1 cellular context compared by ENCODE assay signal in the genomic region with DNA sequence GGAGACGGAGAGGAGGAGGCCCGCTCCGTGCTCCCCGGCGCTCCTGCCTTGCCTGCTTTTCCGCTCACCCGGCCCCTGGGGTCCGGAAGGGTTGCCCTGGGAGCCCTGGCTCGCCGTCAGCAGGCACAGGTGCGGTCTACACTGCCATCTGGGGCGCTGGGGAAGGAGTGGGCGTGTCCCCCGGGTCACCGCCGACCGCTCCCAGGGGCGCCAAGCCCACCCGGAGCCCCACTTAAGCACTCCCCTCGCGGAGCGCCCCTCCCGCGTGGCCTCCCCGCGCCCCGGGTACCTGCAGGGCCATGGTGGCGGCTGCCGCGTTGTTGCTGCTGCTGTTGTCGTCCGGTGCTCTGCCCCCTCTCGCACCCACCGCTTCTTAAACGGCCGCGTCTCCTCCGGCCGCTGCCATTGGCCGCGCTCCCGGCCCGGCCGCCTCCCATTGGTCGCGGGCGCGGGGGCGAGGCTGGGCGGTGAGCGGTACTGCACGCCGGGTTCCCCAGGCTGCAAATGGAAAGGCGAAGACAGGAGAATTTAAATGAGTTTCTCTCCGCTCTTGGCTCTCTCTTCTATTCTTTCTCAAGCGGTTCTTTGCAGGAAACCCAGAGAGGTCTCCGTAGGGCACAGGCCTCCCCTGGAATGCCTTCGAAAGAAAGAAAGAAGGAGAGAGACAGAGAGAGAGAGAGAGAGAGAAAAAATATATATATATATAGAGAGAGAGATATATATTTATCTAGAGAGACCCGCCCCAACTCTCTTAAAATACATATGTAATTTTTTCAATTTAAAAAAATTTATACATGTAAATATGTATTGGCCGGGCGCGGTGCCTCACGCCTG.
TF ChIP-seq lines count a peak whose summit lies in the region.

A gene (minus strand): TSS at position 349 of the 834 bp plus-strand sequence. CDS start 48 bp downstream, at position 301.

TF ChIP-seq in HepG2, 621 proteins besides CTCF, POLR2A, EP300 and RAD21 (continued from another document and continues in another):
- TF ChIP-seq, protein P1, sequence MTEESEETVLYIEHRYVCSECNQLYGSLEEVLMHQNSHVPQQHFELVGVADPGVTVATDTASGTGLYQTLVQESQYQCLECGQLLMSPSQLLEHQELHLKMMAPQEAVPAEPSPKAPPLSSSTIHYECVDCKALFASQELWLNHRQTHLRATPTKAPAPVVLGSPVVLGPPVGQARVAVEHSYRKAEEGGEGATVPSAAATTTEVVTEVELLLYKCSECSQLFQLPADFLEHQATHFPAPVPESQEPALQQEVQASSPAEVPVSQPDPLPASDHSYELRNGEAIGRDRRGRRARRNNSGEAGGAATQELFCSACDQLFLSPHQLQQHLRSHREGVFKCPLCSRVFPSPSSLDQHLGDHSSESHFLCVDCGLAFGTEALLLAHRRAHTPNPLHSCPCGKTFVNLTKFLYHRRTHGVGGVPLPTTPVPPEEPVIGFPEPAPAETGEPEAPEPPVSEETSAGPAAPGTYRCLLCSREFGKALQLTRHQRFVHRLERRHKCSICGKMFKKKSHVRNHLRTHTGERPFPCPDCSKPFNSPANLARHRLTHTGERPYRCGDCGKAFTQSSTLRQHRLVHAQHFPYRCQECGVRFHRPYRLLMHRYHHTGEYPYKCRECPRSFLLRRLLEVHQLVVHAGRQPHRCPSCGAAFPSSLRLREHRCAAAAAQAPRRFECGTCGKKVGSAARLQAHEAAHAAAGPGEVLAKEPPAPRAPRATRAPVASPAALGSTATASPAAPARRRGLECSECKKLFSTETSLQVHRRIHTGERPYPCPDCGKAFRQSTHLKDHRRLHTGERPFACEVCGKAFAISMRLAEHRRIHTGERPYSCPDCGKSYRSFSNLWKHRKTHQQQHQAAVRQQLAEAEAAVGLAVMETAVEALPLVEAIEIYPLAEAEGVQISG (CRISPR knock-in tag; IDR thresholded peaks at IDR 0.05), result 0 out of 2 replicates have a peak, but pooled peaks have one; percentile 19
- TF ChIP-seq FOXJ3 (CRISPR knock-in tag; IDR thresholded peaks at IDR 0.05; ENCODE audit: borderline replicate concordance), result no peak
- TF ChIP-seq PITX1 (CRISPR knock-in tag; IDR thresholded peaks at IDR 0.05), result no peak
- 0 out of 2 replicates have a peak, but pooled peaks have one; percentile 53 for TF ChIP-seq PAX8 (CRISPR knock-in tag; IDR thresholded peaks at IDR 0.05; ENCODE audit: borderline replicate concordance)
- TF ChIP-seq BORCS8-MEF2B (CRISPR knock-in tag; IDR thresholded peaks at IDR 0.05), result peak; percentile 62; the same call in 1 of the 2 replicates
- no peak for TF ChIP-seq SUZ12 (IDR thresholded peaks at IDR 0.05; ENCODE audit: low read depth, low read length)
- no peak for TF ChIP-seq ZNF720 (CRISPR knock-in tag; IDR thresholded peaks at IDR 0.05)
- no peak for TF ChIP-seq ZFP36L1 (CRISPR knock-in tag; IDR thresholded peaks at IDR 0.05)
- TF ChIP-seq, protein P2, sequence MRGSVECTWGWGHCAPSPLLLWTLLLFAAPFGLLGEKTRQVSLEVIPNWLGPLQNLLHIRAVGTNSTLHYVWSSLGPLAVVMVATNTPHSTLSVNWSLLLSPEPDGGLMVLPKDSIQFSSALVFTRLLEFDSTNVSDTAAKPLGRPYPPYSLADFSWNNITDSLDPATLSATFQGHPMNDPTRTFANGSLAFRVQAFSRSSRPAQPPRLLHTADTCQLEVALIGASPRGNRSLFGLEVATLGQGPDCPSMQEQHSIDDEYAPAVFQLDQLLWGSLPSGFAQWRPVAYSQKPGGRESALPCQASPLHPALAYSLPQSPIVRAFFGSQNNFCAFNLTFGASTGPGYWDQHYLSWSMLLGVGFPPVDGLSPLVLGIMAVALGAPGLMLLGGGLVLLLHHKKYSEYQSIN (CRISPR knock-in tag; IDR thresholded peaks at IDR 0.05; ENCODE audit: borderline replicate concordance), result no peak
- no peak for TF ChIP-seq MAF1 (CRISPR knock-in tag; IDR thresholded peaks at IDR 0.05; ENCODE audit: borderline replicate concordance)
- peak; percentile 74; the same call in 1 of the 2 replicates for TF ChIP-seq MXD4 (CRISPR knock-in tag; IDR thresholded peaks at IDR 0.05)
- TF ChIP-seq HOXA3 (CRISPR knock-in tag; IDR thresholded peaks at IDR 0.05), result peak; percentile 58; the same call in 1 of the 2 replicates
- TF ChIP-seq DR1 (CRISPR knock-in tag; IDR thresholded peaks at IDR 0.05), result peak; percentile 60
- peak in 1 of 2 experiments; percentile 75; a peak in 1 of 4 replicates for TF ChIP-seq KLF16 (CRISPR knock-in tag; IDR thresholded peaks at IDR 0.05)
- TF ChIP-seq, protein P3, sequence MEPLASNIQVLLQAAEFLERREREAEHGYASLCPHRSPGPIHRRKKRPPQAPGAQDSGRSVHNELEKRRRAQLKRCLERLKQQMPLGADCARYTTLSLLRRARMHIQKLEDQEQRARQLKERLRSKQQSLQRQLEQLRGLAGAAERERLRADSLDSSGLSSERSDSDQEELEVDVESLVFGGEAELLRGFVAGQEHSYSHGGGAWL (CRISPR knock-in tag; IDR thresholded peaks at IDR 0.05), result peak; percentile 44; the same call in 1 of the 2 replicates
- peak; percentile 38; the same call in 1 of the 2 replicates for TF ChIP-seq KDM5B (CRISPR knock-in tag; IDR thresholded peaks at IDR 0.05; ENCODE audit: borderline replicate concordance)
- TF ChIP-seq ZNF709 (CRISPR knock-in tag; IDR thresholded peaks at IDR 0.05), result 0 out of 2 replicates have a peak, but pooled peaks have one; percentile 43
- TF ChIP-seq KDM1A (CRISPR knock-in tag; IDR thresholded peaks at IDR 0.05), result no peak
- peak; percentile 33 for TF ChIP-seq TEAD3 (CRISPR knock-in tag; optimal IDR thresholded peaks at IDR 0.05; ENCODE audit: borderline replicate concordance)
- 0 out of 2 replicates have a peak, but pooled peaks have one; percentile 51 for TF ChIP-seq ZMAT3 (CRISPR knock-in tag; conservative IDR thresholded peaks at IDR 0.05)
- TF ChIP-seq ISL2 (CRISPR knock-in tag; IDR thresholded peaks at IDR 0.05), result peak; percentile 29; the same call in 1 of the 2 replicates
- no peak for TF ChIP-seq JDP2 (CRISPR knock-in tag; IDR thresholded peaks at IDR 0.05; ENCODE audit: borderline replicate concordance)
- TF ChIP-seq FOXC1 (CRISPR knock-in tag; IDR thresholded peaks at IDR 0.05; ENCODE audit: borderline replicate concordance), result peak; percentile 49; the same call in 1 of the 2 replicates
- TF ChIP-seq NFIB (CRISPR knock-in tag; IDR thresholded peaks at IDR 0.05; ENCODE audit: borderline replicate concordance), result no peak
- TF ChIP-seq, protein P4, sequence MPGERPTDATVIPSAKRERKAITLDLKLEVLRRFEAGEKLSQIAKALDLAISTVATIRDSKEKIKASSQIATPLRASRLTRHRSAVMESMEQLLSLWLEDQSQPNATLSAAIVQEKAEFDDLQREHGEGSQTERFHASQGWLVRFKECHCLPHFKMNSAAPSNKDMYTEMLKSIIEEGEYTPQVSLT (CRISPR knock-in tag; IDR thresholded peaks at IDR 0.05; ENCODE audit: borderline replicate concordance, low read depth), result no peak
- TF ChIP-seq PHF8 (CRISPR knock-in tag; IDR thresholded peaks at IDR 0.05), result peak; percentile 48
- TF ChIP-seq ZNF891 (CRISPR knock-in tag; IDR thresholded peaks at IDR 0.05), result peak; percentile 25; the same call in 1 of the 2 replicates
- TF ChIP-seq RBFOX2 (IDR thresholded peaks at IDR 0.05; ENCODE audit: low read depth, low read length), result peak; percentile 63
- TF ChIP-seq SP4 (CRISPR knock-in tag; IDR thresholded peaks at IDR 0.05), result peak; percentile 75; the same call in 1 of the 2 replicates
- TF ChIP-seq STAT5B (CRISPR knock-in tag; IDR thresholded peaks at IDR 0.05), result no peak
- TF ChIP-seq ZNF343 (CRISPR knock-in tag; IDR thresholded peaks at IDR 0.05), result 0 out of 2 replicates have a peak, but pooled peaks have one; percentile 37
- TF ChIP-seq KLF9 (CRISPR knock-in tag; IDR thresholded peaks at IDR 0.05; ENCODE audit: low read depth), result peak; percentile 99
- 0 out of 2 replicates have a peak, but pooled peaks have one; percentile 25 for TF ChIP-seq TARDBP (CRISPR knock-in tag; IDR thresholded peaks at IDR 0.05)
- TF ChIP-seq, protein P5, sequence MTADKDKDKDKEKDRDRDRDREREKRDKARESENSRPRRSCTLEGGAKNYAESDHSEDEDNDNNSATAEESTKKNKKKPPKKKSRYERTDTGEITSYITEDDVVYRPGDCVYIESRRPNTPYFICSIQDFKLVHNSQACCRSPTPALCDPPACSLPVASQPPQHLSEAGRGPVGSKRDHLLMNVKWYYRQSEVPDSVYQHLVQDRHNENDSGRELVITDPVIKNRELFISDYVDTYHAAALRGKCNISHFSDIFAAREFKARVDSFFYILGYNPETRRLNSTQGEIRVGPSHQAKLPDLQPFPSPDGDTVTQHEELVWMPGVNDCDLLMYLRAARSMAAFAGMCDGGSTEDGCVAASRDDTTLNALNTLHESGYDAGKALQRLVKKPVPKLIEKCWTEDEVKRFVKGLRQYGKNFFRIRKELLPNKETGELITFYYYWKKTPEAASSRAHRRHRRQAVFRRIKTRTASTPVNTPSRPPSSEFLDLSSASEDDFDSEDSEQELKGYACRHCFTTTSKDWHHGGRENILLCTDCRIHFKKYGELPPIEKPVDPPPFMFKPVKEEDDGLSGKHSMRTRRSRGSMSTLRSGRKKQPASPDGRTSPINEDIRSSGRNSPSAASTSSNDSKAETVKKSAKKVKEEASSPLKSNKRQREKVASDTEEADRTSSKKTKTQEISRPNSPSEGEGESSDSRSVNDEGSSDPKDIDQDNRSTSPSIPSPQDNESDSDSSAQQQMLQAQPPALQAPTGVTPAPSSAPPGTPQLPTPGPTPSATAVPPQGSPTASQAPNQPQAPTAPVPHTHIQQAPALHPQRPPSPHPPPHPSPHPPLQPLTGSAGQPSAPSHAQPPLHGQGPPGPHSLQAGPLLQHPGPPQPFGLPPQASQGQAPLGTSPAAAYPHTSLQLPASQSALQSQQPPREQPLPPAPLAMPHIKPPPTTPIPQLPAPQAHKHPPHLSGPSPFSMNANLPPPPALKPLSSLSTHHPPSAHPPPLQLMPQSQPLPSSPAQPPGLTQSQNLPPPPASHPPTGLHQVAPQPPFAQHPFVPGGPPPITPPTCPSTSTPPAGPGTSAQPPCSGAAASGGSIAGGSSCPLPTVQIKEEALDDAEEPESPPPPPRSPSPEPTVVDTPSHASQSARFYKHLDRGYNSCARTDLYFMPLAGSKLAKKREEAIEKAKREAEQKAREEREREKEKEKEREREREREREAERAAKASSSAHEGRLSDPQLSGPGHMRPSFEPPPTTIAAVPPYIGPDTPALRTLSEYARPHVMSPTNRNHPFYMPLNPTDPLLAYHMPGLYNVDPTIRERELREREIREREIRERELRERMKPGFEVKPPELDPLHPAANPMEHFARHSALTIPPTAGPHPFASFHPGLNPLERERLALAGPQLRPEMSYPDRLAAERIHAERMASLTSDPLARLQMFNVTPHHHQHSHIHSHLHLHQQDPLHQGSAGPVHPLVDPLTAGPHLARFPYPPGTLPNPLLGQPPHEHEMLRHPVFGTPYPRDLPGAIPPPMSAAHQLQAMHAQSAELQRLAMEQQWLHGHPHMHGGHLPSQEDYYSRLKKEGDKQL (CRISPR knock-in tag; IDR thresholded peaks at IDR 0.05; ENCODE audit: low read depth), result no peak
- peak; percentile 35; the same call in 1 of the 2 replicates for TF ChIP-seq ZNF563 (CRISPR knock-in tag; IDR thresholded peaks at IDR 0.05)
- 0 out of 2 replicates have a peak, but pooled peaks have one; percentile 17 for TF ChIP-seq ZNF160 (CRISPR knock-in tag; IDR thresholded peaks at IDR 0.05)
- TF ChIP-seq, protein P6, sequence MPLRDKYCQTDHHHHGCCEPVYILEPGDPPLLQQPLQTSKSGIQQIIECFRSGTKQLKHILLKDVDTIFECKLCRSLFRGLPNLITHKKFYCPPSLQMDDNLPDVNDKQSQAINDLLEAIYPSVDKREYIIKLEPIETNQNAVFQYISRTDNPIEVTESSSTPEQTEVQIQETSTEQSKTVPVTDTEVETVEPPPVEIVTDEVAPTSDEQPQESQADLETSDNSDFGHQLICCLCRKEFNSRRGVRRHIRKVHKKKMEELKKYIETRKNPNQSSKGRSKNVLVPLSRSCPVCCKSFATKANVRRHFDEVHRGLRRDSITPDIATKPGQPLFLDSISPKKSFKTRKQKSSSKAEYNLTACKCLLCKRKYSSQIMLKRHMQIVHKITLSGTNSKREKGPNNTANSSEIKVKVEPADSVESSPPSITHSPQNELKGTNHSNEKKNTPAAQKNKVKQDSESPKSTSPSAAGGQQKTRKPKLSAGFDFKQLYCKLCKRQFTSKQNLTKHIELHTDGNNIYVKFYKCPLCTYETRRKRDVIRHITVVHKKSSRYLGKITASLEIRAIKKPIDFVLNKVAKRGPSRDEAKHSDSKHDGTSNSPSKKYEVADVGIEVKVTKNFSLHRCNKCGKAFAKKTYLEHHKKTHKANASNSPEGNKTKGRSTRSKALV (CRISPR knock-in tag; IDR thresholded peaks at IDR 0.05), result no peak
- no peak for TF ChIP-seq ZNF749 (CRISPR knock-in tag; IDR thresholded peaks at IDR 0.05; ENCODE audit: borderline replicate concordance)
- peak; percentile 66; the same call in 1 of the 2 replicates for TF ChIP-seq REL (CRISPR knock-in tag; conservative IDR thresholded peaks at IDR 0.05)
- TF ChIP-seq, protein P7, sequence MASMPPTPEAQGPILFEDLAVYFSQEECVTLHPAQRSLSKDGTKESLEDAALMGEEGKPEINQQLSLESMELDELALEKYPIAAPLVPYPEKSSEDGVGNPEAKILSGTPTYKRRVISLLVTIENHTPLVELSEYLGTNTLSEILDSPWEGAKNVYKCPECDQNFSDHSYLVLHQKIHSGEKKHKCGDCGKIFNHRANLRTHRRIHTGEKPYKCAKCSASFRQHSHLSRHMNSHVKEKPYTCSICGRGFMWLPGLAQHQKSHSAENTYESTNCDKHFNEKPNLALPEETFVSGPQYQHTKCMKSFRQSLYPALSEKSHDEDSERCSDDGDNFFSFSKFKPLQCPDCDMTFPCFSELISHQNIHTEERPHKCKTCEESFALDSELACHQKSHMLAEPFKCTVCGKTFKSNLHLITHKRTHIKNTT (CRISPR knock-in tag; IDR thresholded peaks at IDR 0.05), result no peak
- TF ChIP-seq ZNF598 (CRISPR knock-in tag; IDR thresholded peaks at IDR 0.05; ENCODE audit: borderline replicate concordance), result no peak
- TF ChIP-seq SNAPC2 (CRISPR knock-in tag; IDR thresholded peaks at IDR 0.05), result peak; percentile 73; the same call in 1 of the 2 replicates
- TF ChIP-seq POGZ (CRISPR knock-in tag; IDR thresholded peaks at IDR 0.05), result peak; percentile 73
- no peak for TF ChIP-seq HNRNPH1 (optimal IDR thresholded peaks at IDR 0.05; ENCODE audit: low read depth, low read length)
- peak; percentile 69 for TF ChIP-seq SP2 (CRISPR knock-in tag; IDR thresholded peaks at IDR 0.05)
- no peak for TF ChIP-seq FLYWCH1 (CRISPR knock-in tag; IDR thresholded peaks at IDR 0.05)
- TF ChIP-seq MAFG (CRISPR knock-in tag; IDR thresholded peaks at IDR 0.05), result no peak
- peak; percentile 36; the same call in 1 of the 2 replicates for TF ChIP-seq HDAC2 (CRISPR knock-in tag; IDR thresholded peaks at IDR 0.05)
- 0 out of 2 replicates have a peak, but pooled peaks have one; percentile 25 for TF ChIP-seq KLF12 (CRISPR knock-in tag; IDR thresholded peaks at IDR 0.05; ENCODE audit: borderline replicate concordance)
- peak; percentile 80 for TF ChIP-seq MXI1 (IDR thresholded peaks at IDR 0.05; ENCODE audit: borderline replicate concordance, low read depth, low read length)
- TF ChIP-seq XRCC5 (optimal IDR thresholded peaks at IDR 0.05; ENCODE audit: low read length), result peak; percentile 62
- TF ChIP-seq ZNF782 (CRISPR knock-in tag; IDR thresholded peaks at IDR 0.05; ENCODE audit: borderline replicate concordance), result peak; percentile 82; the same call in 1 of the 2 replicates
- TF ChIP-seq, protein P8, sequence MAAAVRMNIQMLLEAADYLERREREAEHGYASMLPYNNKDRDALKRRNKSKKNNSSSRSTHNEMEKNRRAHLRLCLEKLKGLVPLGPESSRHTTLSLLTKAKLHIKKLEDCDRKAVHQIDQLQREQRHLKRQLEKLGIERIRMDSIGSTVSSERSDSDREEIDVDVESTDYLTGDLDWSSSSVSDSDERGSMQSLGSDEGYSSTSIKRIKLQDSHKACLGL (CRISPR knock-in tag; IDR thresholded peaks at IDR 0.05), result peak; percentile 82
- TF ChIP-seq RXRA (CRISPR knock-in tag; IDR thresholded peaks at IDR 0.05), result 0 out of 2 replicates have a peak, but pooled peaks have one; percentile 36
